13 cellular contexts compared by ENCODE assay signal in genomic region chr1:93578911-93579825, GRCh38.
DNase-seq lines count a peak whose midpoint lies in the region; ATAC-seq and TF ChIP-seq lines count a peak whose summit lies in the region.
"Had no signal": no experiment of that assay in that cellular context is flagged by ENCODE, and none has a peak within 500 bp of the region (broad histone marks: within the 10 kb centered on the region; RNA-seq: fewer than 3 reads in every experiment).

No MANE protein-coding gene starts in this region.

- TF ChIP-seq CTCF in C4-2B (conservative IDR thresholded peaks at IDR 0.05): no peak
- TF ChIP-seq CTCF in RWPE1 (conservative IDR thresholded peaks at IDR 0.05; ENCODE audit: low read depth): no peak
- TF ChIP-seq CTCF in gastroesophageal sphincter (IDR thresholded peaks at IDR 0.05): no peak
- no peak for TF ChIP-seq CTCF in gastrocnemius medialis (IDR thresholded peaks at IDR 0.05 in 4 of 5, conservative IDR thresholded peaks at IDR 0.05 in 1 of 5)

- WGBS in gastroesophageal sphincter (ENCODE audit: low coverage in 1 of 2), 2 donors: 72% methylated on average over 2 of the region's 11 CpGs; no CpG with 5 or more reads in 1 of the 2 donors

- H3K4me1 ChIP-seq in gastroesophageal sphincter: peaks cover 0 to 43% (median 4%) of the 10 kb centered on the region in 3 donors
- H3K4me1 ChIP-seq in gastrocnemius medialis: peaks cover 58 to 83% of the 10 kb centered on the region in 2 donors

- H3K36me3 ChIP-seq in gastroesophageal sphincter: peaks cover 0 to 95% of the 10 kb centered on the region in 2 donors
- peaks cover 0 to 29% of the 10 kb centered on the region in 2 donors for H3K36me3 ChIP-seq in gastrocnemius medialis
- H3K36me3 ChIP-seq: cardiac muscle cell had no signal

- H3K27ac ChIP-seq in C4-2B (peak overlapping the region; percentile 79), RWPE1 (peak overlapping the region; percentile 64), gastroesophageal sphincter (peak overlapping the region in 3 of 4 donors; percentile 2 to 59 (median 53)), gastrocnemius medialis (peak overlapping the region; percentile 45 to 94 (median 90))
- H3K27ac ChIP-seq: cardiac muscle cell had no signal

- no peak for DNase-seq in RWPE1 (ENCODE audit: low spot score)
- DNase-seq in gastrocnemius medialis: no peak
- no peak for DNase-seq in NCI-H345 (lab: John Stamatoyannopoulos, UW)
- DNase-seq in superior temporal gyrus (ENCODE audit: extremely low spot score): no peak
- no peak for DNase-seq in activated CD8-positive, alpha-beta memory T cell treated with anti-CD3 and anti-CD28 coated beads, Interleukin-2, amount 50 U/mL, for 4 hours
- DNase-seq in SHP77 (lab: John Stamatoyannopoulos, UW): no peak
- DNase-seq: activated CD4-positive, alpha-beta T cell treated with anti-CD3 and anti-CD28 coated beads for 36 hours; NCI-H1436 treated with DMSO at 0.1 percent for 48 hours; NCI-H774; stimulated activated CD4-positive, alpha-beta T cell treated with anti-CD3 and anti-CD28 coated beads, Interleukin-15, amount 100 ng/mL, for 24 hours had no signal

- in situ Hi-C loops in gastrocnemius medialis (cut with MboI; ENCODE audit: low sequenced_read_pairs in 4 of 4): no loop called here

- H3K27me3 ChIP-seq in gastroesophageal sphincter (no peaks in the 10 kb centered on the region), gastrocnemius medialis (no peaks in the 10 kb centered on the region)

- intact Hi-C loops in gastrocnemius medialis (cut with DNase I; ENCODE audit: low total_unique reads): no loop called here

- CTCF ChIA-PET in RWPE1 (lab: Yijun Ruan, JAX): interaction anchor here (1.0 kb wide), 1 partner anchor 50 kb away, joined by 3 read pairs; no protein-coding TSS in a partner anchor

- ATAC-seq in gastroesophageal sphincter (no peak), gastrocnemius medialis (no peak)
- ATAC-seq: activated CD4-positive, alpha-beta T cell treated with anti-CD3 and anti-CD28 coated beads for 36 hours had no signal

- H3K4me3 ChIP-seq in gastroesophageal sphincter: no peak overlapping the region
- no peak overlapping the region for H3K4me3 ChIP-seq in gastrocnemius medialis
- H3K4me3 ChIP-seq: cardiac muscle cell had no signal

- TF ChIP-seq POLR2A in gastroesophageal sphincter (IDR thresholded peaks at IDR 0.05) (no peak), gastrocnemius medialis (IDR thresholded peaks at IDR 0.05) (no peak)

- H3K9me3 ChIP-seq in gastroesophageal sphincter (no peaks in the 10 kb centered on the region), gastrocnemius medialis (no peaks in the 10 kb centered on the region)

- TF ChIP-seq EP300 in gastroesophageal sphincter (IDR thresholded peaks at IDR 0.05): no peak

- POLR2A ChIA-PET in RWPE1 (lab: Yijun Ruan, JAX; ENCODE audit: low non-redundant PET): no interaction called here
